Comparison of ENCODE assay signal across 1 cellular context in the genomic region with DNA sequence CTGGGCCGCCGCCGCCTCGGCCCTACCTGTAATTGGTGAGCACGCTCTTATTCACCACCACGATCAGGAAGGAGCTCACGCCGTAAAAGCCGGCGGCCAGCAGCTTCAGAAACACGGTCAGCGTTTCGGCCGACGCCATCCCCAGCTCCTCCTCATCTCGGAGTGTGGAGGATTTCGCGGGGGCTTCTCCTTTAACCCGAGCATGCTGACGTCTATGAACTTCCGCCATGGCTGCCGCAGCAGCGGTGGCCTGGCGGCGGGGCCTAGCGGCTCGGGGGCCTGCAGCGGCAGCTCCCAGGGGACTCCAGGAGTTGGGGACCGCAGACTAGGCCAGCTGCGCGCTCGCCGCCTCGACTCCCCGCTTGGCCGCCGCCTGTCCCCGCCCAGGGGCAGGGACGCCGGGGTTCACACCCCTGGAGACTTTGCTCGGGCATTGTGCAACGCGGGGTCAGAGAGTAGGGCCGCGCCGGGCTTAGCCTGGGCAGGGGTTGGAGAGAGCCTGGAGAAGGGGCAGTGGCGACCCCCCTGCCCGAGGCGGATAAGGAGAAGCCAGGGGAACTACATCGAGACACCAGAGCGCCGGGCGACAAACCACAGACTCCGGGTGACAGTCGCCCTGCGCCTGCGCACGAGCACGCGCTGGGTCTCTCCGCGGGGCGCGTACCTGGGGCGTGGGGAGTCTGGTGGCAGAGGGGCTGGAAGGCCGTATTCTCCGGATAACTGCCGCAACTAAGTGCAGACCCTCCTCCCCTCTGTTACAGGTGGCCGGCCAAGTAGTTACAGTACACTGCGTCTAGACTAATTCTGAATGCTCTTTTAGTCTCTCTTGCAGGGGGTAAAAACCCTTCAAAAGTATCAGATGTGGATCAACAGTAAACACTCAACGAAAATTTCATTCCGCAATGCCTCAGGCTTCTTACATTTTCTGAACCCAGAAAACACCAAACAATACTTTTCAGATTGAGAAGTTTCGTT.
TF ChIP-seq lines count a peak whose summit lies in the region.

Gene SLC35D1 (minus strand): TSS at position 364 of the 975 bp plus-strand sequence. CDS start 135 bp downstream, at position 229.

TF ChIP-seq in HepG2, 621 proteins besides CTCF, POLR2A, EP300 and RAD21 (continued from another document and continues in another):
- TF ChIP-seq TFDP2 (CRISPR knock-in tag; IDR thresholded peaks at IDR 0.05): peak; percentile 66
- no peak for TF ChIP-seq CENPX (CRISPR knock-in tag; IDR thresholded peaks at IDR 0.05)
- TF ChIP-seq IRF1 (CRISPR knock-in tag; IDR thresholded peaks at IDR 0.05; ENCODE audit: low read depth): no peak
- TF ChIP-seq MBNL3 (CRISPR knock-in tag; conservative IDR thresholded peaks at IDR 0.05): no peak
- TF ChIP-seq ZNF335 (CRISPR knock-in tag; IDR thresholded peaks at IDR 0.05): no peak
- TF ChIP-seq NRL (CRISPR knock-in tag; IDR thresholded peaks at IDR 0.05; ENCODE audit: borderline replicate concordance): no peak; the same call in none of the 2 replicates
- TF ChIP-seq, protein P1, sequence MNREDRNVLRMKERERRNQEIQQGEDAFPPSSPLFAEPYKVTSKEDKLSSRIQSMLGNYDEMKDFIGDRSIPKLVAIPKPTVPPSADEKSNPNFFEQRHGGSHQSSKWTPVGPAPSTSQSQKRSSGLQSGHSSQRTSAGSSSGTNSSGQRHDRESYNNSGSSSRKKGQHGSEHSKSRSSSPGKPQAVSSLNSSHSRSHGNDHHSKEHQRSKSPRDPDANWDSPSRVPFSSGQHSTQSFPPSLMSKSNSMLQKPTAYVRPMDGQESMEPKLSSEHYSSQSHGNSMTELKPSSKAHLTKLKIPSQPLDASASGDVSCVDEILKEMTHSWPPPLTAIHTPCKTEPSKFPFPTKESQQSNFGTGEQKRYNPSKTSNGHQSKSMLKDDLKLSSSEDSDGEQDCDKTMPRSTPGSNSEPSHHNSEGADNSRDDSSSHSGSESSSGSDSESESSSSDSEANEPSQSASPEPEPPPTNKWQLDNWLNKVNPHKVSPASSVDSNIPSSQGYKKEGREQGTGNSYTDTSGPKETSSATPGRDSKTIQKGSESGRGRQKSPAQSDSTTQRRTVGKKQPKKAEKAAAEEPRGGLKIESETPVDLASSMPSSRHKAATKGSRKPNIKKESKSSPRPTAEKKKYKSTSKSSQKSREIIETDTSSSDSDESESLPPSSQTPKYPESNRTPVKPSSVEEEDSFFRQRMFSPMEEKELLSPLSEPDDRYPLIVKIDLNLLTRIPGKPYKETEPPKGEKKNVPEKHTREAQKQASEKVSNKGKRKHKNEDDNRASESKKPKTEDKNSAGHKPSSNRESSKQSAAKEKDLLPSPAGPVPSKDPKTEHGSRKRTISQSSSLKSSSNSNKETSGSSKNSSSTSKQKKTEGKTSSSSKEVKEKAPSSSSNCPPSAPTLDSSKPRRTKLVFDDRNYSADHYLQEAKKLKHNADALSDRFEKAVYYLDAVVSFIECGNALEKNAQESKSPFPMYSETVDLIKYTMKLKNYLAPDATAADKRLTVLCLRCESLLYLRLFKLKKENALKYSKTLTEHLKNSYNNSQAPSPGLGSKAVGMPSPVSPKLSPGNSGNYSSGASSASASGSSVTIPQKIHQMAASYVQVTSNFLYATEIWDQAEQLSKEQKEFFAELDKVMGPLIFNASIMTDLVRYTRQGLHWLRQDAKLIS (CRISPR knock-in tag; IDR thresholded peaks at IDR 0.05): no peak
- peak; percentile 46; the same call in 1 of the 2 replicates for TF ChIP-seq SRF (IDR thresholded peaks at IDR 0.05; ENCODE audit: low read depth, low read length)
- TF ChIP-seq FLYWCH1 (CRISPR knock-in tag; IDR thresholded peaks at IDR 0.05): no peak
- TF ChIP-seq ZNF547 (CRISPR knock-in tag; IDR thresholded peaks at IDR 0.05): peak; percentile 47; the same call in 1 of the 2 replicates
- no peak for TF ChIP-seq ATM (IDR thresholded peaks at IDR 0.05; ENCODE audit: borderline replicate concordance)
- TF ChIP-seq ZNF530 (CRISPR knock-in tag; IDR thresholded peaks at IDR 0.05; ENCODE audit: low read depth): no peak
- TF ChIP-seq SOX13 (IDR thresholded peaks at IDR 0.05): no peak
- TF ChIP-seq SOX13 (CRISPR knock-in tag; conservative IDR thresholded peaks at IDR 0.05 in 1 of 2, IDR thresholded peaks at IDR 0.05 in 1 of 2): peak in 1 of 2 experiments; percentile 70; a peak in 2 of 4 replicates
- TF ChIP-seq ZNF3 (CRISPR knock-in tag; IDR thresholded peaks at IDR 0.05): no peak
- peak; percentile 76 for TF ChIP-seq TGIF2 (CRISPR knock-in tag; IDR thresholded peaks at IDR 0.05)
- peak; percentile 37; the same call in 1 of the 2 replicates for TF ChIP-seq NAIF1 (CRISPR knock-in tag; IDR thresholded peaks at IDR 0.05; ENCODE audit: borderline replicate concordance)
- TF ChIP-seq, protein P2, sequence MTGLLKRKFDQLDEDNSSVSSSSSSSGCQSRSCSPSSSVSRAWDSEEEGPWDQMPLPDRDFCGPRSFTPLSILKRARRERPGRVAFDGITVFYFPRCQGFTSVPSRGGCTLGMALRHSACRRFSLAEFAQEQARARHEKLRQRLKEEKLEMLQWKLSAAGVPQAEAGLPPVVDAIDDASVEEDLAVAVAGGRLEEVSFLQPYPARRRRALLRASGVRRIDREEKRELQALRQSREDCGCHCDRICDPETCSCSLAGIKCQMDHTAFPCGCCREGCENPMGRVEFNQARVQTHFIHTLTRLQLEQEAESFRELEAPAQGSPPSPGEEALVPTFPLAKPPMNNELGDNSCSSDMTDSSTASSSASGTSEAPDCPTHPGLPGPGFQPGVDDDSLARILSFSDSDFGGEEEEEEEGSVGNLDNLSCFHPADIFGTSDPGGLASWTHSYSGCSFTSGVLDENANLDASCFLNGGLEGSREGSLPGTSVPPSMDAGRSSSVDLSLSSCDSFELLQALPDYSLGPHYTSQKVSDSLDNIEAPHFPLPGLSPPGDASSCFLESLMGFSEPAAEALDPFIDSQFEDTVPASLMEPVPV (CRISPR knock-in tag; IDR thresholded peaks at IDR 0.05): peak; percentile 16; the same call in 1 of the 2 replicates
- peak; percentile 71 for TF ChIP-seq HNRNPLL (IDR thresholded peaks at IDR 0.05; ENCODE audit: low read depth, low read length, poor library complexity, severe bottlenecking)
- 0 out of 2 replicates have a peak, but pooled peaks have one; percentile 26 for TF ChIP-seq ZNF660 (CRISPR knock-in tag; IDR thresholded peaks at IDR 0.05; ENCODE audit: borderline replicate concordance, low read depth)
- peak; percentile 82 for TF ChIP-seq ZNF589 (CRISPR knock-in tag; conservative IDR thresholded peaks at IDR 0.05)
- peak; percentile 70; the same call in 1 of the 2 replicates for TF ChIP-seq ZNF891 (CRISPR knock-in tag; IDR thresholded peaks at IDR 0.05)
- TF ChIP-seq LCORL (IDR thresholded peaks at IDR 0.05): no peak
- TF ChIP-seq LCORL (CRISPR knock-in tag; IDR thresholded peaks at IDR 0.05): peak; percentile 86
- TF ChIP-seq, protein P3, sequence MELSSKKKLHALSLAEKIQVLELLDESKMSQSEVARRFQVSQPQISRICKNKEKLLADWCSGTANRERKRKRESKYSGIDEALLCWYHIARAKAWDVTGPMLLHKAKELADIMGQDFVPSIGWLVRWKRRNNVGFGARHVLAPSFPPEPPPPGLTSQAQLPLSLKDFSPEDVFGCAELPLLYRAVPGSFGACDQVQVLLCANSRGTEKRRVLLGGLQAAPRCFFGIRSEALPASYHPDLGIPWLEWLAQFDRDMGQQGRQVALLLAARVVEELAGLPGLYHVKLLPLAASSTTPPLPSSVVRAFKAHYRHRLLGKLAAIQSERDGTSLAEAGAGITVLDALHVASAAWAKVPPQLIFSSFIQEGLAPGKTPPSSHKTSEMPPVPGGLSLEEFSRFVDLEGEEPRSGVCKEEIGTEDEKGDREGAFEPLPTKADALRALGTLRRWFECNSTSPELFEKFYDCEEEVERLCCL (CRISPR knock-in tag; IDR thresholded peaks at IDR 0.05; ENCODE audit: borderline replicate concordance): no peak; the same call in 1 of the 2 replicates
- no peak; the same call in 1 of the 2 replicates for TF ChIP-seq ZNF614 (CRISPR knock-in tag; IDR thresholded peaks at IDR 0.05; ENCODE audit: borderline replicate concordance)
- no peak for TF ChIP-seq CENPBD1 (CRISPR knock-in tag; IDR thresholded peaks at IDR 0.05; ENCODE audit: borderline replicate concordance, low read depth)
- TF ChIP-seq ZNF138 (CRISPR knock-in tag; IDR thresholded peaks at IDR 0.05; ENCODE audit: low read depth): peak; percentile 76; the same call in 1 of the 2 replicates
- TF ChIP-seq JDP2 (CRISPR knock-in tag; IDR thresholded peaks at IDR 0.05; ENCODE audit: borderline replicate concordance): peak; percentile 54; the same call in 1 of the 2 replicates
- 0 out of 2 replicates have a peak, but pooled peaks have one; percentile 55 for TF ChIP-seq ZNF253 (CRISPR knock-in tag; IDR thresholded peaks at IDR 0.05; ENCODE audit: borderline replicate concordance)
- TF ChIP-seq FOXO4 (CRISPR knock-in tag; conservative IDR thresholded peaks at IDR 0.05): no peak
- peak; percentile 71; the same call in 1 of the 2 replicates for TF ChIP-seq CCDC6 (CRISPR knock-in tag; IDR thresholded peaks at IDR 0.05)
- peak; percentile 29; the same call in 1 of the 2 replicates for TF ChIP-seq ETV5 (CRISPR knock-in tag; IDR thresholded peaks at IDR 0.05; ENCODE audit: borderline replicate concordance)
- no peak for TF ChIP-seq STAT5B (CRISPR knock-in tag; IDR thresholded peaks at IDR 0.05)
- TF ChIP-seq IKZF1 (IDR thresholded peaks at IDR 0.05): no peak
- TF ChIP-seq TCF7L2 (IDR thresholded peaks at IDR 0.05; ENCODE audit: low read depth, low read length): no peak
- TF ChIP-seq ZBTB20 (CRISPR knock-in tag; IDR thresholded peaks at IDR 0.05; ENCODE audit: borderline replicate concordance, low read depth): no peak
- TF ChIP-seq ZNF513 (CRISPR knock-in tag; conservative IDR thresholded peaks at IDR 0.05): no peak
- peak; percentile 75; the same call in 1 of the 2 replicates for TF ChIP-seq MAZ (IDR thresholded peaks at IDR 0.05; ENCODE audit: borderline replicate concordance, low read depth, low read length)
- TF ChIP-seq MAZ (CRISPR knock-in tag; IDR thresholded peaks at IDR 0.05; ENCODE audit: low read depth): peak; percentile 90
- TF ChIP-seq KAT8 (CRISPR knock-in tag; IDR thresholded peaks at IDR 0.05): peak; percentile 74; the same call in 1 of the 2 replicates
- TF ChIP-seq, protein P4, sequence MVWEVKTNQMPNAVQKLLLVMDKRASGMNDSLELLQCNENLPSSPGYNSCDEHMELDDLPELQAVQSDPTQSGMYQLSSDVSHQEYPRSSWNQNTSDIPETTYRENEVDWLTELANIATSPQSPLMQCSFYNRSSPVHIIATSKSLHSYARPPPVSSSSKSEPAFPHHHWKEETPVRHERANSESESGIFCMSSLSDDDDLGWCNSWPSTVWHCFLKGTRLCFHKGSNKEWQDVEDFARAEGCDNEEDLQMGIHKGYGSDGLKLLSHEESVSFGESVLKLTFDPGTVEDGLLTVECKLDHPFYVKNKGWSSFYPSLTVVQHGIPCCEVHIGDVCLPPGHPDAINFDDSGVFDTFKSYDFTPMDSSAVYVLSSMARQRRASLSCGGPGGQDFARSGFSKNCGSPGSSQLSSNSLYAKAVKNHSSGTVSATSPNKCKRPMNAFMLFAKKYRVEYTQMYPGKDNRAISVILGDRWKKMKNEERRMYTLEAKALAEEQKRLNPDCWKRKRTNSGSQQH (CRISPR knock-in tag; IDR thresholded peaks at IDR 0.05; ENCODE audit: low read depth): no peak
- no peak; the same call in 1 of the 2 replicates for TF ChIP-seq ZNF678 (CRISPR knock-in tag; IDR thresholded peaks at IDR 0.05)
- TF ChIP-seq, protein P5, sequence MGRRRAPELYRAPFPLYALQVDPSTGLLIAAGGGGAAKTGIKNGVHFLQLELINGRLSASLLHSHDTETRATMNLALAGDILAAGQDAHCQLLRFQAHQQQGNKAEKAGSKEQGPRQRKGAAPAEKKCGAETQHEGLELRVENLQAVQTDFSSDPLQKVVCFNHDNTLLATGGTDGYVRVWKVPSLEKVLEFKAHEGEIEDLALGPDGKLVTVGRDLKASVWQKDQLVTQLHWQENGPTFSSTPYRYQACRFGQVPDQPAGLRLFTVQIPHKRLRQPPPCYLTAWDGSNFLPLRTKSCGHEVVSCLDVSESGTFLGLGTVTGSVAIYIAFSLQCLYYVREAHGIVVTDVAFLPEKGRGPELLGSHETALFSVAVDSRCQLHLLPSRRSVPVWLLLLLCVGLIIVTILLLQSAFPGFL (CRISPR knock-in tag; IDR thresholded peaks at IDR 0.05): no peak
- no peak; the same call in 1 of the 2 replicates for TF ChIP-seq PRMT3 (CRISPR knock-in tag; IDR thresholded peaks at IDR 0.05; ENCODE audit: borderline replicate concordance, low read depth)
- no peak for TF ChIP-seq POLR2AphosphoS2 (IDR thresholded peaks at IDR 0.05; ENCODE audit: low read depth, low read length)
